8 cellular contexts compared by ENCODE assay signal in the genomic region with DNA sequence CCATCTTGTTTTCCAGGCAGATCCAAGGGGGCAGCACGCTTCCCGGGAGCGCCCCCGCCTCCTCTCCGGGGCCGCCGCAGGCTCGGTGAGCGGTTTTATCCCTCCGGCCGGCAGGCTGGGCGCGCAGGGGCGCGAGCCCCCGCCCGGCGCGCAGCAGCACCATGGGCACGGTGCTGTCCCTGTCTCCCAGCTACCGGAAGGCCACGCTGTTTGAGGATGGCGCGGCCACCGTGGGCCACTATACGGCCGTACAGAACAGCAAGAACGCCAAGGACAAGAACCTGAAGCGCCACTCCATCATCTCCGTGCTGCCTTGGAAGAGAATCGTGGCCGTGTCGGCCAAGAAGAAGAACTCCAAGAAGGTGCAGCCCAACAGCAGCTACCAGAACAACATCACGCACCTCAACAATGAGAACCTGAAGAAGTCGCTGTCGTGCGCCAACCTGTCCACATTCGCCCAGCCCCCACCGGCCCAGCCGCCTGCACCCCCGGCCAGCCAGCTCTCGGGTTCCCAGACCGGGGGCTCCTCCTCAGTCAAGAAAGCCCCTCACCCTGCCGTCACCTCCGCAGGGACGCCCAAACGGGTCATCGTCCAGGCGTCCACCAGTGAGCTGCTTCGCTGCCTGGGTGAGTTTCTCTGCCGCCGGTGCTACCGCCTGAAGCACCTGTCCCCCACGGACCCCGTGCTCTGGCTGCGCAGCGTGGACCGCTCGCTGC. TPM values are rescaled to one million over a fixed set of nuclear protein-coding genes. Genes with fewer than 3 reads are reported as not detected.
A peak's percentile ranks its signal among the peaks of the same experiment; 100 is the strongest.
DNase-seq lines count a peak whose midpoint lies in the region; ATAC-seq and TF ChIP-seq lines count a peak whose summit lies in the region.

No MANE protein-coding gene starts in this region.

- peaks cover 0 to 3% (median 0%) of the 10 kb centered on the region in 5 experiments for H3K9me3 Mint-ChIP-seq in brain

- peaks cover 5% of the 10 kb centered on the region for H3K27me3 Mint-ChIP-seq in brain

- peaks cover 47% of the 10 kb centered on the region for H3K4me1 ChIP-seq in left ventricle myocardium inferior
- H3K4me1 ChIP-seq in thoracic aorta (ENCODE audit: control insufficient read depth in 1 of 2, low read depth in 2 of 2): peaks cover 15 to 30% of the 10 kb centered on the region in 2 donors

- no peaks in the 10 kb centered on the region for H3K9me3 ChIP-seq in left ventricle myocardium inferior (replicated peaks)
- H3K9me3 ChIP-seq in thoracic aorta: no peaks in the 10 kb centered on the region

- TF ChIP-seq CTCF in left ventricle myocardium inferior (IDR thresholded peaks at IDR 0.05; ENCODE audit: borderline replicate concordance): no peak
- peak in 1 of 2 experiments; percentile 24 for TF ChIP-seq CTCF in brain (conservative IDR thresholded peaks at IDR 0.05)
- no peak for TF ChIP-seq CTCF in lower leg skin (IDR thresholded peaks at IDR 0.05)
- TF ChIP-seq CTCF in thoracic aorta (IDR thresholded peaks at IDR 0.05): no peak

- no peaks in the 10 kb centered on the region for H3K27me3 ChIP-seq in left ventricle myocardium inferior (ENCODE audit: low read depth)
- no peaks in the 10 kb centered on the region for H3K27me3 ChIP-seq in thoracic aorta (replicated peaks; ENCODE audit: insufficient read depth)

- H3K4me3 ChIP-seq in left ventricle myocardium inferior (peak overlapping the region; percentile 69), lower leg skin (ENCODE audit: low read depth, poor library complexity, severe bottlenecking) (peak overlapping the region; percentile 18), thoracic aorta (peak overlapping the region; percentile 69)

- ATAC-seq in Right ventricle myocardium inferior (no peak), thoracic aorta (ENCODE audit: insufficient number of reproducible peaks, low FRiP score, low read depth) (no peak), HG03025 (IDR thresholded peaks at IDR 0.05; ENCODE audit: low FRiP score, unreplicated experiment) (no peak)

- peaks cover 88% of the 10 kb centered on the region for H3K4me1 Mint-ChIP-seq in brain

- peak overlapping the region; percentile 93 to 100 (median 96) for H3K4me3 Mint-ChIP-seq in brain

- no peak for TF ChIP-seq POLR2A in lower leg skin (IDR thresholded peaks at IDR 0.05)

- 51 to 61% methylated on average over 32 to 42 of the region's 59 CpGs for WGBS in lower leg skin, 2 donors

- H3K27ac ChIP-seq in left ventricle myocardium inferior (replicated peaks): peak overlapping the region; percentile 40
- no peak overlapping the region for H3K27ac ChIP-seq in thoracic aorta

- DNase-seq in left ventricle myocardium inferior: no peak
- no peak for DNase-seq in Right ventricle myocardium inferior (ENCODE audit: missing footprints)
- peak; percentile 74 for DNase-seq in NCI-H69 (lab: John Stamatoyannopoulos, UW)
- no peak for DNase-seq in lower leg skin (ENCODE audit: low spot score in 2 of 2)
- DNase-seq in thoracic aorta (ENCODE audit: low spot score): no peak
- no peak for DNase-seq in inferior parietal cortex (ENCODE audit: extremely low spot score)

- H3K36me3 Mint-ChIP-seq in brain: peaks cover 36% of the 10 kb centered on the region

- intact Hi-C loops in left ventricle myocardium inferior (cut with micrococcal nuclease): no loop called here
- intact Hi-C loops in Right ventricle myocardium inferior (cut with DNase I): loop anchor here (5.0 kb wide), 1 partner anchor 270 kb away; no protein-coding TSS in a partner anchor
- intact Hi-C loops in lower leg skin (cut with DNase I; ENCODE audit: low total_unique reads): no loop called here

- peak overlapping the region; percentile 86 to 100 (median 99) for H3K27ac Mint-ChIP-seq in brain

- H3K36me3 ChIP-seq in left ventricle myocardium inferior (no peaks in the 10 kb centered on the region), thoracic aorta (peaks cover 4% of the 10 kb centered on the region)

RNA-seq across cellular contexts. Expression of a gene that starts 0.8 kb away (rescaled TPM):
- 1.5 TPM for total RNA-seq in left ventricle myocardium inferior
- total RNA-seq in Right ventricle myocardium inferior: 1.3 TPM
- polyA plus RNA-seq in brain (ENCODE audit: insufficient read depth, low read depth, low replicate concordance): 71.1 TPM
- total RNA-seq in lower leg skin: 1 to 10 TPM; 3.3 to 5.8 (median 5.0) TPM
- 1 to 10 TPM; 1.1 to 2.6 TPM for total RNA-seq in thoracic aorta

RNA-seq across cellular contexts. Expression of a gene that starts 43.3 kb away (rescaled TPM):
- total RNA-seq in left ventricle myocardium inferior (63.7 TPM), Right ventricle myocardium inferior (57.0 TPM), lower leg skin (10 to 100 TPM; 44.2 to 77.0 (median 54.2) TPM), thoracic aorta (10 to 100 TPM; 42.0 to 51.9 TPM)
- polyA plus RNA-seq in brain (ENCODE audit: insufficient read depth, low read depth, low replicate concordance): 75.5 TPM

Comparison
In these comparisons a context has a peak if more than half of its experiments do, and no peak if none do; other contexts are left out.
1. H3K4me3 ChIP-seq: peak in every context shown above with its lines; median percentile 69 in left ventricle myocardium inferior; 69 in thoracic aorta; 18 in lower leg skin.